ENCODE assay signal across 11 cellular contexts in genomic region chr9:128214571-128215490, GRCh38. TPM values are rescaled to one million over a fixed set of nuclear protein-coding genes. Genes with fewer than 3 reads are reported as not detected.
DNase-seq lines count a peak whose midpoint lies in the region; TF ChIP-seq lines count a peak whose summit lies in the region.
"Had no signal": no experiment of that assay in that cellular context is flagged by ENCODE, and none has a peak within 500 bp of the region (broad histone marks: within the 10 kb centered on the region; RNA-seq: fewer than 3 reads in every experiment).

No MANE protein-coding gene starts in this region.

- CTCF ChIA-PET in Calu3 (lab: Charles Lee), result no interaction called here

- no TSS peak for BruUV-seq in Calu3 (replicated peaks; lab: Mats Ljungman, UMichigan)

- intact Hi-C loops in Calu3 (cut with micrococcal nuclease; ENCODE audit: unreplicated experiment), result no loop called here
- intact Hi-C loops in posterior cingulate gyrus (cut with DNase I), result no loop called here

- H3K4me1 Mint-ChIP-seq in Calu3 (ENCODE audit: low read depth, unreplicated experiment) (peaks cover 23% of the 10 kb centered on the region), endodermal cell (peaks cover 6% of the 10 kb centered on the region), endothelial cell (ENCODE audit: unreplicated experiment) (peaks cover 12% of the 10 kb centered on the region)

- peaks cover 8% of the 10 kb centered on the region for H3K36me3 ChIP-seq in endodermal cell (ENCODE audit: control insufficient read depth, insufficient read depth, low read length)

- no peak overlapping the region for H3K4me3 ChIP-seq in endodermal cell (ENCODE audit: low read length)

- peak overlapping the region; percentile 34 for H3K27ac ChIP-seq in endodermal cell (ENCODE audit: low read depth, low read length)

- H3K9me3 Mint-ChIP-seq in Calu3 (ENCODE audit: low read depth, unreplicated experiment) (no peaks in the 10 kb centered on the region), endodermal cell (no peaks in the 10 kb centered on the region), endothelial cell (ENCODE audit: unreplicated experiment) (peaks cover 3% of the 10 kb centered on the region)
- H3K9me3 Mint-ChIP-seq: activated B cell treated with CpG ODN at 0.5 μM for 24 hours; central memory CD8-positive, alpha-beta T cell had no signal

- H3K4me1 ChIP-seq in endodermal cell (ENCODE audit: control insufficient read depth, insufficient read depth, low read length), result peaks cover 4% of the 10 kb centered on the region

- peaks cover 16% of the 10 kb centered on the region for H3K36me3 Mint-ChIP-seq in Calu3 (ENCODE audit: insufficient read depth, unreplicated experiment)
- peaks cover 5% of the 10 kb centered on the region for H3K36me3 Mint-ChIP-seq in endodermal cell (ENCODE audit: low read depth)
- H3K36me3 Mint-ChIP-seq in endothelial cell (ENCODE audit: low read depth, unreplicated experiment), result peaks cover 6% of the 10 kb centered on the region
- H3K36me3 Mint-ChIP-seq: naive B cell had no signal

- peak; percentile 36 for DNase-seq in Calu3
- DNase-seq in NCI-H2171 treated with DMSO at 0.1 percent for 48 hours (lab: John Stamatoyannopoulos, UW), result peak; percentile 82
- no peak for DNase-seq in endodermal cell
- DNase-seq in posterior cingulate gyrus, result peak in 7 of 10 donors; percentile 58 to 94 (median 67)
- DNase-seq in NCI-H526 (lab: John Stamatoyannopoulos, UW), result no peak
- no peak for DNase-seq in AML-193 (lab: John Stamatoyannopoulos, UW)
- DNase-seq in NCI-H1092 treated with DMSO at 0.1 percent for 48 hours (lab: John Stamatoyannopoulos, UW), result no peak
- no peak for DNase-seq in endothelial cell (ENCODE audit: low spot score)
- DNase-seq: activated B cell treated with CpG ODN at 0.5 μM for 24 hours, naive B cell had no signal

- H3K27me3 Mint-ChIP-seq in Calu3 (ENCODE audit: unreplicated experiment) (no peaks in the 10 kb centered on the region), endodermal cell (ENCODE audit: insufficient read depth) (peaks cover 2% of the 10 kb centered on the region), endothelial cell (ENCODE audit: unreplicated experiment) (peaks cover 5% of the 10 kb centered on the region)

- no peak for TF ChIP-seq CTCF in Calu3 (IDR thresholded peaks at IDR 0.05; ENCODE audit: unreplicated experiment)
- TF ChIP-seq CTCF in endodermal cell (conservative IDR thresholded peaks at IDR 0.05), result no peak
- no peak for TF ChIP-seq CTCF in endothelial cell (IDR thresholded peaks at IDR 0.05; ENCODE audit: unreplicated experiment)

- H3K27me3 ChIP-seq in endodermal cell (ENCODE audit: control insufficient read depth, insufficient read depth, low read length, poor library complexity, severe bottlenecking), result no peaks in the 10 kb centered on the region

- no peak overlapping the region for H3K9ac ChIP-seq in endodermal cell (ENCODE audit: extremely low read depth, low read length, poor library complexity, severe bottlenecking)

- WGBS in endodermal cell (ENCODE audit: insufficient coverage in 1 of 2, insufficient read length in 1 of 2), 2 experiments, result 90 to 93% methylated on average over 17 to 21 of the region's 21 CpGs

- H3K27ac Mint-ChIP-seq in Calu3 (ENCODE audit: unreplicated experiment) (no peak overlapping the region), endodermal cell (peak overlapping the region; percentile 52), endothelial cell (ENCODE audit: unreplicated experiment) (no peak overlapping the region)
- H3K27ac Mint-ChIP-seq: activated B cell treated with CpG ODN at 0.5 μM for 24 hours, naive B cell had no signal

- no peak overlapping the region for H3K4me3 Mint-ChIP-seq in Calu3 (ENCODE audit: low read depth, unreplicated experiment)
- no peak overlapping the region for H3K4me3 Mint-ChIP-seq in endodermal cell
- H3K4me3 Mint-ChIP-seq in endothelial cell (ENCODE audit: unreplicated experiment), result no peak overlapping the region
- H3K4me3 Mint-ChIP-seq: activated B cell treated with CpG ODN at 0.5 μM for 24 hours; central memory CD8-positive, alpha-beta T cell; naive B cell had no signal

- H3K9me3 ChIP-seq in endodermal cell (ENCODE audit: control insufficient read depth, low read length), result no peaks in the 10 kb centered on the region

RNA-seq across cellular contexts. Expression of gene DNM1, which starts 11.7 kb away (rescaled TPM):
- total RNA-seq in Calu3 (2022), result 30.8 and 40.0 TPM in 2 replicates
- total RNA-seq in endodermal cell, result 100 to 1,000 TPM in 1 of 2 donors, 10 to 100 TPM in 1; 55.8 to 147 TPM
- 78.9 TPM for polyA plus RNA-seq in endodermal cell (2013, experiment 1 of 2)
- 83.8 TPM for polyA plus RNA-seq in endodermal cell (2013, experiment 2 of 2)
- 8.0 TPM for total RNA-seq in endothelial cell (ENCODE audit: unreplicated experiment)

RNA-seq across cellular contexts. Expression of gene CIZ1, which starts 23.5 kb away (rescaled TPM):
- total RNA-seq in Calu3 (2022) (85.8 and 93.7 TPM in 2 replicates), endodermal cell (100 to 1,000 TPM; 115 to 117 TPM), endothelial cell (ENCODE audit: unreplicated experiment) (156 TPM)
- polyA plus RNA-seq in endodermal cell (2013, experiment 1 of 2), result 123 TPM
- 111 TPM for polyA plus RNA-seq in endodermal cell (2013, experiment 2 of 2)

RNA-seq across cellular contexts. Expression of gene BBLN, which starts 54.8 kb away (rescaled TPM):
- total RNA-seq in Calu3 (2022) (77.6 and 82.3 TPM in 2 replicates), endodermal cell (10 to 100 TPM; 65.7 to 82.1 TPM), endothelial cell (ENCODE audit: unreplicated experiment) (62.1 TPM)
- 105 TPM for polyA plus RNA-seq in endodermal cell (2013, experiment 1 of 2)
- polyA plus RNA-seq in endodermal cell (2013, experiment 2 of 2), result 99.0 TPM

Comparison
In these comparisons a context has a peak if more than half of its experiments do, and no peak if none do; other contexts are left out.
1. DNase-seq: peak in Calu3 (single experiment), NCI-H2171 treated with DMSO at 0.1 percent for 48 hours (single experiment) and posterior cingulate gyrus (7 of 10); none in endodermal cell (single experiment), NCI-H526 (0 of 2), AML-193 (0 of 2), NCI-H1092 treated with DMSO at 0.1 percent for 48 hours (single experiment) and endothelial cell (single experiment).